ENCODE assay signal across 19 cellular contexts in genomic region chr19:48450441-48450840, GRCh38. TPM values are rescaled to one million over a fixed set of nuclear protein-coding genes. Genes with fewer than 3 reads are reported as not detected.
DNase-seq lines count a peak whose midpoint lies in the region; ATAC-seq, FAIRE-seq and TF ChIP-seq lines count a peak whose summit lies in the region.
"Had no signal": no experiment of that assay in that cellular context is flagged by ENCODE, and none has a peak within 500 bp of the region (broad histone marks: within the 10 kb centered on the region; RNA-seq: fewer than 3 reads in every experiment).

No MANE protein-coding gene starts in this region.

- no peak for FAIRE-seq in K562 (lab: Jason Lieb, UNC)
- FAIRE-seq: A549, D721Med, G401.6, GM12892, GM18507, HTR-8/SVneo had no signal

- no peak overlapping the region for H3K27ac ChIP-seq in SK-N-SH (ENCODE audit: low read depth in 2 of 2, low read length in 1 of 2)
- H3K27ac ChIP-seq in K562 (ENCODE audit: extremely low read depth, low read depth, low read length): no peak overlapping the region
- no peak overlapping the region for H3K27ac ChIP-seq in osteoblast (ENCODE audit: low read depth, low read length)
- H3K27ac ChIP-seq: 22Rv1, A549, C4-2B had no signal

- ATAC-seq in SK-N-SH treated with all-trans-retinoic acid at 6 μM for 48 hours (no peak), K562 (no peak)
- ATAC-seq: A549 had no signal

- H3K4me1 ChIP-seq in SK-N-SH (ENCODE audit: control insufficient read depth in 1 of 2, insufficient read depth in 2 of 2, low read depth in 1 of 2, low read length in 1 of 2) (peaks cover 0 to 5% of the 10 kb centered on the region in 2 experiments; a peak in 2 of 4 replicates), K562 (replicated peaks in 1 of 2; ENCODE audit: control insufficient read depth in 2 of 2, insufficient read depth in 2 of 2, low read length in 2 of 2) (peaks cover 4 to 31% of the 10 kb centered on the region in 2 experiments; a peak in 3 of 5 replicates), osteoblast (ENCODE audit: insufficient read depth, low read length) (peaks cover 5% of the 10 kb centered on the region)

- TF ChIP-seq EP300 in SK-N-SH (IDR thresholded peaks at IDR 0.05; ENCODE audit: borderline replicate concordance in 1 of 2, low read depth in 1 of 2, low read length in 1 of 2) (no peak), K562 (IDR thresholded peaks at IDR 0.05; ENCODE audit: low read length) (no peak)

- no peak overlapping the region for H3K4me2 ChIP-seq in SK-N-SH
- H3K4me2 ChIP-seq in K562 (ENCODE audit: insufficient read depth, low read length): no peak overlapping the region
- no peak overlapping the region for H3K4me2 ChIP-seq in osteoblast (ENCODE audit: insufficient read depth, low read length)
- H3K4me2 ChIP-seq: A549 had no signal

- TF ChIP-seq RAD21 in SK-N-SH (IDR thresholded peaks at IDR 0.05; ENCODE audit: low read length): no peak
- no peak for TF ChIP-seq RAD21 in K562 (CRISPR knock-in tag; conservative IDR thresholded peaks at IDR 0.05 in 1 of 2, IDR thresholded peaks at IDR 0.05 in 1 of 2)

- H2AFZ ChIP-seq in SK-N-SH (ENCODE audit: low read depth) (no peak overlapping the region), K562 (ENCODE audit: low read depth, low read length) (no peak overlapping the region), osteoblast (ENCODE audit: low read length) (no peak overlapping the region)

- intact Hi-C loops in K562 (cut with micrococcal nuclease): no loop called here

- POLR2A ChIA-PET in SK-N-SH (lab: Yijun Ruan, JAX): no interaction called here
- POLR2A ChIA-PET in K562 (lab: Yijun Ruan, JAX): interaction anchor here (0.7 kb wide), 1 partner anchor 57 kb away, joined by 3 read pairs; the partner anchor contains the start of gene GRIN2D

- no peak for TF ChIP-seq CTCF in SK-N-SH (IDR thresholded peaks at IDR 0.05)
- no peak for TF ChIP-seq CTCF in K562 (IDR thresholded peaks at IDR 0.05 in 2 of 3, conservative IDR thresholded peaks at IDR 0.05 in 1 of 3; ENCODE audit: insufficient read depth in 2 of 3, low read depth in 1 of 3, low read length in 3 of 3)
- TF ChIP-seq CTCF in osteoblast (IDR thresholded peaks at IDR 0.05; ENCODE audit: extremely low read depth, low read depth, low read length): no peak

- H3K36me3 ChIP-seq in SK-N-SH (replicated peaks in 1 of 2; ENCODE audit: control insufficient read depth in 1 of 2, insufficient read depth in 2 of 2, low read length in 1 of 2) (peaks cover 38% of the 10 kb centered on the region in 2 experiments), K562 (ENCODE audit: control insufficient read depth, insufficient read depth, low read length) (peaks cover 89% of the 10 kb centered on the region), osteoblast (ENCODE audit: insufficient read depth, low read length) (peaks cover 41% of the 10 kb centered on the region)

- DNase-seq in SK-N-SH (peak; percentile 18), K562 (ENCODE audit: extremely low read depth in 1 of 4, low spot score in 3 of 4) (no peak), osteoblast (ENCODE audit: insufficient read length, low spot score, missing footprints) (peak; percentile 32), NCI-H345 (lab: John Stamatoyannopoulos, UW) (no peak)
- DNase-seq: AML-193; Caco-2; CD4-positive, alpha-beta T cell; GOT3; H9 had no signal

- in situ Hi-C loops in K562 (cut with MboI): no loop called here

- no peaks in the 10 kb centered on the region for H3K27me3 ChIP-seq in SK-N-SH (ENCODE audit: insufficient read depth)
- no peaks in the 10 kb centered on the region for H3K27me3 ChIP-seq in K562 (ENCODE audit: control insufficient read depth in 2 of 2, insufficient read depth in 2 of 2, low read length in 2 of 2)
- no peaks in the 10 kb centered on the region for H3K27me3 ChIP-seq in osteoblast (ENCODE audit: insufficient read depth, low read length)

- H3K4me3 ChIP-seq in SK-N-SH (ENCODE audit: low read depth in 2 of 2, low read length in 1 of 2): no peak overlapping the region
- H3K4me3 ChIP-seq in K562: no peak overlapping the region
- no peak overlapping the region for H3K4me3 ChIP-seq in osteoblast (ENCODE audit: insufficient read depth, low read length)
- H3K4me3 ChIP-seq: A549 had no signal

- peaks cover 40% of the 10 kb centered on the region for H3K79me2 ChIP-seq in SK-N-SH (ENCODE audit: insufficient read depth)
- peaks cover 39% of the 10 kb centered on the region for H3K79me2 ChIP-seq in K562 (ENCODE audit: control insufficient read depth, insufficient read depth, low read length)
- H3K79me2 ChIP-seq in osteoblast (ENCODE audit: insufficient read depth, low read length): peaks cover 33% of the 10 kb centered on the region

- no peaks in the 10 kb centered on the region for H3K9me1 ChIP-seq in K562 (ENCODE audit: control insufficient read depth, insufficient read depth, low read length)

- CTCF ChIA-PET in SK-N-SH (lab: Yijun Ruan, JAX): interaction anchor here (1.9 kb wide), 1 partner anchor 136 kb away, joined by 5 read pairs; no protein-coding TSS in a partner anchor
- CTCF ChIA-PET in K562 (lab: Yijun Ruan, JAX; ENCODE audit: low intra/inter-chr PET ratio): no interaction called here

- H3K9me3 ChIP-seq in SK-N-SH (no peaks in the 10 kb centered on the region), K562 (replicated peaks; ENCODE audit: control insufficient read depth, insufficient read depth, low read depth, low read length) (no peaks in the 10 kb centered on the region), osteoblast (ENCODE audit: low read depth, low read length) (no peaks in the 10 kb centered on the region)
- H3K9me3 ChIP-seq: A549, Caco-2 had no signal

- H3K9ac ChIP-seq in SK-N-SH (no peak overlapping the region), K562 (ENCODE audit: insufficient read depth in 1 of 2, low read depth in 2 of 2, low read length in 2 of 2) (peak overlapping the region in 1 of 2 experiments; percentile 43; a peak in 1 of 4 replicates)

- H3F3A ChIP-seq in SK-N-SH (replicated peaks; ENCODE audit: insufficient read depth): peaks cover 8% of the 10 kb centered on the region

- H3K9me2 ChIP-seq in SK-N-SH: no peaks in the 10 kb centered on the region

- TF ChIP-seq POLR2A in K562 (conservative IDR thresholded peaks at IDR 0.05): no peak

- H4K20me1 ChIP-seq in SK-N-SH (ENCODE audit: insufficient read depth): no peaks in the 10 kb centered on the region
- peaks cover 1% of the 10 kb centered on the region for H4K20me1 ChIP-seq in K562 (replicated peaks; ENCODE audit: control insufficient read depth, insufficient read depth, low read length)
- peaks cover 5% of the 10 kb centered on the region for H4K20me1 ChIP-seq in osteoblast (ENCODE audit: insufficient read depth, low read length)

- no TSS peak for BruUV-seq in K562 (replicated peaks; lab: Mats Ljungman, UMichigan)

- 98% methylated on average over 10 of the region's 23 CpGs for WGBS in SK-N-SH (ENCODE audit: low lambda C conversion rate)
- WGBS in K562 (ENCODE audit: insufficient coverage, low coverage, missing lambda C conversion rate): 96% methylated on average over 23 of the region's 23 CpGs

RNA-seq across cellular contexts. Expression of gene GRWD1, which starts 4.7 kb away (rescaled TPM):
- polyA plus RNA-seq in SK-N-SH (2012; rRNA removed) (34.1 and 36.6 TPM in 2 replicates), K562 (2011; rRNA removed) (22.2 and 22.4 TPM in 2 replicates), K562 (2014; fragmentation: Illumina TruSeq; extraction: Trizol) (24.5 and 44.3 TPM in 2 replicates), K562 (2014; fragmentation: Nextera tagmentation; extraction: Ambion mirVana) (1 to 10 TPM; 1.5 to 2.6 TPM), K562 (2014; rRNA removed) (51.4 and 55.4 TPM in 2 replicates)
- polyA plus RNA-seq in SK-N-SH (2012; cell fraction: cytosol; rRNA removed): 23.8 and 30.6 TPM in 2 replicates
- polyA plus RNA-seq in SK-N-SH (2012; cell fraction: nucleus; rRNA removed): 29.1 and 29.6 TPM in 2 replicates
- 26.3 and 57.2 TPM in 2 replicates for total RNA-seq in K562 (2011; cell fraction: chromatin; rRNA removed; ENCODE audit: low replicate concordance)
- 42.0 and 43.3 TPM in 2 replicates for total RNA-seq in K562 (2011; cell fraction: nucleolus; rRNA removed)
- total RNA-seq in K562 (2011; cell fraction: nucleoplasm; rRNA removed): 29.6 and 33.7 TPM in 2 replicates
- total RNA-seq in K562 (2014; rRNA removed) (44.0 and 48.7 TPM in 2 replicates), K562 (2014; rRNA removed; fragmentation: Illumina TruSeq; extraction: Trizol) (20.4 and 21.2 TPM in 2 replicates), K562 (2015; rRNA removed; fragmentation: Illumina TruSeq; extraction: Trizol) (47.2 and 50.6 TPM in 2 replicates), K562 (2021) (87.2 and 88.2 TPM in 2 replicates), osteoblast (23.3 and 25.0 TPM in 2 replicates)
- polyA plus RNA-seq in K562 (2011; cell fraction: cytosol; rRNA removed): 20.0 and 52.3 TPM in 2 replicates
- polyA plus RNA-seq in K562 (2011; cell fraction: nucleus; rRNA removed): 13.5 and 20.7 TPM in 2 replicates
- 26.6 and 47.2 TPM in 2 replicates for polyA plus RNA-seq in K562 (2012)
- 11.4 and 14.9 TPM in 2 replicates for polyA minus RNA-seq in K562 (2011; rRNA and poly(A)+ RNA removed)
- 25.1 and 33.2 TPM in 2 replicates for polyA minus RNA-seq in K562 (2011; cell fraction: cytosol; rRNA and poly(A)+ RNA removed)
- polyA minus RNA-seq in K562 (2011; cell fraction: nucleus; rRNA and poly(A)+ RNA removed): 12.3 and 17.1 TPM in 2 replicates

RNA-seq across cellular contexts. Expression of gene KCNJ14, which starts 4.9 kb away (rescaled TPM):
- polyA plus RNA-seq in SK-N-SH (2012; rRNA removed) (1.1 and 1.2 TPM in 2 replicates), K562 (2011; rRNA removed) (0.54 and 0.74 TPM in 2 replicates), K562 (2014; fragmentation: Illumina TruSeq; extraction: Trizol) (0.46 and 0.49 TPM in 2 replicates), K562 (2014; fragmentation: Nextera tagmentation; extraction: Ambion mirVana) (under 1 TPM; 0.15 to 0.38 TPM), K562 (2014; rRNA removed) (0.59 and 1.2 TPM in 2 replicates)
- polyA plus RNA-seq in SK-N-SH (2012; cell fraction: cytosol; rRNA removed): 0.54 and 0.93 TPM in 2 replicates
- 6.1 and 7.2 TPM in 2 replicates for polyA plus RNA-seq in SK-N-SH (2012; cell fraction: nucleus; rRNA removed)
- 5.6 and 11.8 TPM in 2 replicates for total RNA-seq in K562 (2011; cell fraction: chromatin; rRNA removed; ENCODE audit: low replicate concordance)
- total RNA-seq in K562 (2011; cell fraction: nucleolus; rRNA removed): 6.8 and 8.0 TPM in 2 replicates
- total RNA-seq in K562 (2011; cell fraction: nucleoplasm; rRNA removed): 6.1 and 6.6 TPM in 2 replicates
- total RNA-seq in K562 (2014; rRNA removed) (0.18 and 0.41 TPM in 2 replicates), K562 (2014; rRNA removed; fragmentation: Illumina TruSeq; extraction: Trizol) (0.45 and 0.47 TPM in 2 replicates), K562 (2015; rRNA removed; fragmentation: Illumina TruSeq; extraction: Trizol) (0.76 and 0.94 TPM in 2 replicates), K562 (2021) (1.4 and 1.6 TPM in 2 replicates), osteoblast (0.59 and 0.72 TPM in 2 replicates)
- polyA plus RNA-seq in K562 (2011; cell fraction: cytosol; rRNA removed): 0.37 and 0.38 TPM in 2 replicates
- 2.4 and 2.6 TPM in 2 replicates for polyA plus RNA-seq in K562 (2011; cell fraction: nucleus; rRNA removed)
- polyA plus RNA-seq in K562 (2012): 0.52 and 0.83 TPM in 2 replicates
- 0.91 and 1.2 TPM in 2 replicates for polyA minus RNA-seq in K562 (2011; rRNA and poly(A)+ RNA removed)
- polyA minus RNA-seq in K562 (2011; cell fraction: cytosol; rRNA and poly(A)+ RNA removed): 1.0 and 1.3 TPM in 2 replicates
- polyA minus RNA-seq in K562 (2011; cell fraction: nucleus; rRNA and poly(A)+ RNA removed): 0.89 and 1.3 TPM in 2 replicates

RNA-seq across cellular contexts. Expression of gene CYTH2, which starts 18.7 kb away (rescaled TPM):
- polyA plus RNA-seq in SK-N-SH (2012; rRNA removed) (69.5 and 77.6 TPM in 2 replicates), K562 (2011; rRNA removed) (23.8 and 34.3 TPM in 2 replicates), K562 (2014; fragmentation: Illumina TruSeq; extraction: Trizol) (31.5 and 33.7 TPM in 2 replicates), K562 (2014; fragmentation: Nextera tagmentation; extraction: Ambion mirVana) (1 to 10 TPM; 1.8 to 4.0 TPM), K562 (2014; rRNA removed) (38.1 and 45.2 TPM in 2 replicates)
- 42.6 and 43.6 TPM in 2 replicates for polyA plus RNA-seq in SK-N-SH (2012; cell fraction: cytosol; rRNA removed)
- polyA plus RNA-seq in SK-N-SH (2012; cell fraction: nucleus; rRNA removed): 308 and 364 TPM in 2 replicates
- 79.5 and 196 TPM in 2 replicates for total RNA-seq in K562 (2011; cell fraction: chromatin; rRNA removed; ENCODE audit: low replicate concordance)
- 87.7 and 88.8 TPM in 2 replicates for total RNA-seq in K562 (2011; cell fraction: nucleolus; rRNA removed)
- total RNA-seq in K562 (2011; cell fraction: nucleoplasm; rRNA removed): 87.0 and 108 TPM in 2 replicates
- total RNA-seq in K562 (2014; rRNA removed) (31.8 and 34.9 TPM in 2 replicates), K562 (2014; rRNA removed; fragmentation: Illumina TruSeq; extraction: Trizol) (14.7 and 15.9 TPM in 2 replicates), K562 (2015; rRNA removed; fragmentation: Illumina TruSeq; extraction: Trizol) (19.3 and 20.3 TPM in 2 replicates), K562 (2021) (37.8 and 43.8 TPM in 2 replicates), osteoblast (63.6 and 66.2 TPM in 2 replicates)
- 28.3 and 30.8 TPM in 2 replicates for polyA plus RNA-seq in K562 (2011; cell fraction: cytosol; rRNA removed)
- polyA plus RNA-seq in K562 (2011; cell fraction: nucleus; rRNA removed): 96.2 and 120 TPM in 2 replicates
- polyA plus RNA-seq in K562 (2012): 34.7 and 66.7 TPM in 2 replicates
- polyA minus RNA-seq in K562 (2011; rRNA and poly(A)+ RNA removed): 22.5 and 23.2 TPM in 2 replicates
- 13.0 and 20.7 TPM in 2 replicates for polyA minus RNA-seq in K562 (2011; cell fraction: cytosol; rRNA and poly(A)+ RNA removed)
- polyA minus RNA-seq in K562 (2011; cell fraction: nucleus; rRNA and poly(A)+ RNA removed): 33.0 and 46.9 TPM in 2 replicates

RNA-seq across cellular contexts. Expression of gene GRIN2D, which starts 57.0 kb away (rescaled TPM):
- polyA plus RNA-seq in SK-N-SH (2012; rRNA removed) (0.54 and 0.92 TPM in 2 replicates), K562 (2011; rRNA removed) (0.95 and 2.5 TPM in 2 replicates), K562 (2014; fragmentation: Illumina TruSeq; extraction: Trizol) (7.5 and 12.0 TPM in 2 replicates), K562 (2014; fragmentation: Nextera tagmentation; extraction: Ambion mirVana) (under 1 TPM; 0.32 to 0.55 TPM), K562 (2014; rRNA removed) (5.3 and 5.6 TPM in 2 replicates)
- 0.28 and 0.56 TPM in 2 replicates for polyA plus RNA-seq in SK-N-SH (2012; cell fraction: cytosol; rRNA removed)
- 1.3 and 1.4 TPM in 2 replicates for polyA plus RNA-seq in SK-N-SH (2012; cell fraction: nucleus; rRNA removed)
- total RNA-seq in K562 (2011; cell fraction: chromatin; rRNA removed; ENCODE audit: low replicate concordance): 10.1 and 29.7 TPM in 2 replicates
- total RNA-seq in K562 (2011; cell fraction: nucleolus; rRNA removed): 20.7 and 23.5 TPM in 2 replicates
- total RNA-seq in K562 (2011; cell fraction: nucleoplasm; rRNA removed): 16.9 and 17.3 TPM in 2 replicates
- total RNA-seq in K562 (2014; rRNA removed) (4.7 and 5.3 TPM in 2 replicates), K562 (2014; rRNA removed; fragmentation: Illumina TruSeq; extraction: Trizol) (0.86 and 0.98 TPM in 2 replicates), K562 (2015; rRNA removed; fragmentation: Illumina TruSeq; extraction: Trizol) (1.8 and 2.7 TPM in 2 replicates), K562 (2021) (24.7 and 31.5 TPM in 2 replicates), osteoblast (under 0.01 TPM in 2 replicates)
- 2.4 and 3.0 TPM in 2 replicates for polyA plus RNA-seq in K562 (2011; cell fraction: cytosol; rRNA removed)
- 10.1 and 14.4 TPM in 2 replicates for polyA plus RNA-seq in K562 (2011; cell fraction: nucleus; rRNA removed)
- polyA plus RNA-seq in K562 (2012): 12.9 and 14.4 TPM in 2 replicates
- polyA minus RNA-seq in K562 (2011; rRNA and poly(A)+ RNA removed): 1.9 and 2.3 TPM in 2 replicates
- 15.0 and 18.7 TPM in 2 replicates for polyA minus RNA-seq in K562 (2011; cell fraction: cytosol; rRNA and poly(A)+ RNA removed)
- polyA minus RNA-seq in K562 (2011; cell fraction: nucleus; rRNA and poly(A)+ RNA removed): 7.8 and 8.8 TPM in 2 replicates
- polyA plus RNA-seq: IgD-negative memory B cell had no signal

RNA-seq across cellular contexts. Expression of gene KDELR1, which starts 59.1 kb away (rescaled TPM):
- polyA plus RNA-seq in SK-N-SH (2012; rRNA removed) (119 and 138 TPM in 2 replicates), K562 (2011; rRNA removed) (82.9 and 185 TPM in 2 replicates), K562 (2014; fragmentation: Illumina TruSeq; extraction: Trizol) (165 and 185 TPM in 2 replicates), K562 (2014; fragmentation: Nextera tagmentation; extraction: Ambion mirVana) (10 to 100 TPM in 1 of 2 experiments, 1 to 10 TPM in 1; 6.1 to 11.1 TPM), K562 (2014; rRNA removed) (75.0 and 76.4 TPM in 2 replicates)
- polyA plus RNA-seq in SK-N-SH (2012; cell fraction: cytosol; rRNA removed): 112 and 158 TPM in 2 replicates
- polyA plus RNA-seq in SK-N-SH (2012; cell fraction: nucleus; rRNA removed): 110 and 150 TPM in 2 replicates
- total RNA-seq in K562 (2011; cell fraction: chromatin; rRNA removed; ENCODE audit: low replicate concordance): 108 and 202 TPM in 2 replicates
- 194 and 232 TPM in 2 replicates for total RNA-seq in K562 (2011; cell fraction: nucleolus; rRNA removed)
- 218 and 234 TPM in 2 replicates for total RNA-seq in K562 (2011; cell fraction: nucleoplasm; rRNA removed)
- total RNA-seq in K562 (2014; rRNA removed) (54.2 and 66.1 TPM in 2 replicates), K562 (2014; rRNA removed; fragmentation: Illumina TruSeq; extraction: Trizol) (49.1 and 52.5 TPM in 2 replicates), K562 (2015; rRNA removed; fragmentation: Illumina TruSeq; extraction: Trizol) (58.5 and 60.6 TPM in 2 replicates), K562 (2021) (133 and 138 TPM in 2 replicates), osteoblast (95.2 and 119 TPM in 2 replicates)
- 130 and 145 TPM in 2 replicates for polyA plus RNA-seq in K562 (2011; cell fraction: cytosol; rRNA removed)
- 95.0 and 123 TPM in 2 replicates for polyA plus RNA-seq in K562 (2011; cell fraction: nucleus; rRNA removed)
- polyA plus RNA-seq in K562 (2012): 104 and 182 TPM in 2 replicates
- polyA minus RNA-seq in K562 (2011; rRNA and poly(A)+ RNA removed): 42.4 and 68.6 TPM in 2 replicates
- polyA minus RNA-seq in K562 (2011; cell fraction: cytosol; rRNA and poly(A)+ RNA removed): 60.7 and 117 TPM in 2 replicates
- polyA minus RNA-seq in K562 (2011; cell fraction: nucleus; rRNA and poly(A)+ RNA removed): 10.4 and 21.3 TPM in 2 replicates

Comparison
In these comparisons a context has a peak if more than half of its experiments do, and no peak if none do; other contexts are left out.
1. DNase-seq: peak in SK-N-SH (single experiment) and osteoblast (single experiment); none in K562 (0 of 4) and NCI-H345 (single experiment).